10 cellular contexts compared by ENCODE assay signal in the genomic region with DNA sequence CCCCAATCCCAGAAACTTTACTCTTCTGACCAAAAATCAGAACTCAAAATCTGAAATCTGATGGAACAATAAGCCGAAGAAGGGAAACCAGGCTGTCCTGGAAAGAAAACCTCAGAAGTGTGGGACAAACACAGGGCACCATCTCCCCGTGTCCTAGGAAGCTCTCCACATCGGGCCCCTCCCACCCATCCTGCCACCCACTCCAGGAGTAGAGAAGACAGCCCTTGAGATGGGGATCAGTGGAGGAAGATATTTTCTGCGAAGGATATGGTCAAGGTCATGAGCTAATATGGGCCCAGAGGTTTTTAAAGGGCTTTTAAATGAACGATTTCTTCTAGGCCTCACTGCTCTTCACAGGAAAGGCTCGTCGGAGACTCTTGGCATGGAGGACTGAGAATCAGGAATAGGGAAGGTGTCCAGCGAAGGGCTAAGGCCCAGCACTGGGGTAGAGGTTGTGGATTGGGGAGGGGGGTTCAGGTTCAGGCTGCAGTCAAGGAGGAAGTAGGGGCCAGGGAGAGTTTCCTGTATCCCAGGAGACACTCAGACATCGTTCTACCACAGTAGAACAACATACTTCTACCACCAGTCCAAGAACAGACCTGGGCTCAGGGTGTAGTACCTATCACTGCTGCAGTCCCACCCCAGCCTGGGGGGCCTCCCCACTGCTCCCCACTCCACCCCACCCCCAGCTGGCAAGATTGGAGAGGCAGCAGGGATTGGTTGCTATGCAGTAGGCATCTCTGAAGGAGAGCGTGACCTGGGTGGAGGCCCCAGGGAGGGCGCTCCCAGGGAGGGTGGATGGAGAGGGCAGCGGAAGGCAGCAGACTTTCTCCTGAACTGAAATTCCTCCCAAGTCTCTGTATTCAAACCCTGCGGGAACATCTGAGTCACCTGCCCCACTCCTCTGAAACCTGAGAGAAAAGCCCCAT. TPM values are rescaled to one million over a fixed set of nuclear protein-coding genes. Genes with fewer than 3 reads are reported as not detected.
DNase-seq lines count a peak whose midpoint lies in the region; ATAC-seq and TF ChIP-seq lines count a peak whose summit lies in the region.
"Had no signal": no experiment of that assay in that cellular context is flagged by ENCODE, and none has a peak within 500 bp of the region (broad histone marks: within the 10 kb centered on the region; RNA-seq: fewer than 3 reads in every experiment).

No MANE protein-coding gene starts in this region.

- DNase-seq in activated naive CD4-positive, alpha-beta T cell treated with anti-CD3 and anti-CD28 coated beads, Interleukin-2, amount 10 ng/mL, durations not matched to agents 7 days and 5 days: peak; percentile 18
- no peak for DNase-seq in activated naive CD4-positive, alpha-beta T cell treated with anti-CD3 and anti-CD28 coated beads, Interleukin-2, amount 50 U/mL, for 16 hours
- no peak for DNase-seq in activated naive CD8-positive, alpha-beta T cell treated with anti-CD3 and anti-CD28 coated beads, Interleukin-2, amount 10 ng/mL, durations not matched to agents 7 days and 5 days
- DNase-seq in vagina (ENCODE audit: extremely low spot score in 2 of 2) (peak in 1 of 2 donors; percentile 81), UCSD-AML1 (lab: John Stamatoyannopoulos, UW; ENCODE audit: unreplicated experiment) (no peak), left lung (no peak)
- DNase-seq: NCI-H1436; stimulated activated naive CD4-positive, alpha-beta T cell treated with Interleukin-2 at 50 U/mL for 16 hours had no signal

- no peak for TF ChIP-seq POLR2A in vagina (IDR thresholded peaks at IDR 0.05)

- no peaks in the 10 kb centered on the region for H3K27me3 Mint-ChIP-seq in activated naive CD4-positive, alpha-beta T cell treated with anti-CD3 and anti-CD28 coated beads, Interleukin-2, amount 10 ng/mL, durations not matched to agents 7 days and 5 days
- H3K27me3 Mint-ChIP-seq in activated naive CD8-positive, alpha-beta T cell treated with anti-CD3 and anti-CD28 coated beads, Interleukin-2, amount 10 ng/mL, durations not matched to agents 7 days and 5 days: no peaks in the 10 kb centered on the region
- H3K27me3 Mint-ChIP-seq in nephron (ENCODE audit: low read depth): no peaks in the 10 kb centered on the region

- peaks cover 54% of the 10 kb centered on the region for H3K36me3 Mint-ChIP-seq in activated naive CD4-positive, alpha-beta T cell treated with anti-CD3 and anti-CD28 coated beads, Interleukin-2, amount 10 ng/mL, durations not matched to agents 7 days and 5 days
- peaks cover 13% of the 10 kb centered on the region for H3K36me3 Mint-ChIP-seq in activated naive CD8-positive, alpha-beta T cell treated with anti-CD3 and anti-CD28 coated beads, Interleukin-2, amount 10 ng/mL, durations not matched to agents 7 days and 5 days
- H3K36me3 Mint-ChIP-seq in nephron (ENCODE audit: low read depth): no peaks in the 10 kb centered on the region

- no peak for ATAC-seq in activated naive CD8-positive, alpha-beta T cell treated with anti-CD3 and anti-CD28 coated beads, Interleukin-2, amount 10 ng/mL, durations not matched to agents 7 days and 5 days (ENCODE audit: low read depth)
- ATAC-seq in left lung (no peak), GM21390 (IDR thresholded peaks at IDR 0.05; ENCODE audit: unreplicated experiment) (no peak)

- H3K36me3 ChIP-seq in vagina (peaks cover 0 to 7% of the 10 kb centered on the region in 2 donors), left lung (peaks cover 0 to 23% of the 10 kb centered on the region in 2 donors)

- CTCF ChIA-PET in activated naive CD4-positive, alpha-beta T cell treated with anti-CD3 and anti-CD28 coated beads, Interleukin-2, amount 10 ng/mL, durations not matched to agents 7 days and 5 days (lab: Charles Lee): interaction anchor here (1.1 to 5.0 kb wide), 5 partner anchors 8 to 31 kb away, joined by 3 to 74 read pairs (median 6); a partner anchor contains a TSS

- H3K9me3 ChIP-seq in vagina (no peaks in the 10 kb centered on the region), left lung (no peaks in the 10 kb centered on the region)

- no peak for TF ChIP-seq CTCF in nephron (IDR thresholded peaks at IDR 0.05; ENCODE audit: unreplicated experiment in 3 of 3)
- no peak for TF ChIP-seq CTCF in vagina (IDR thresholded peaks at IDR 0.05)
- TF ChIP-seq CTCF in left lung (IDR thresholded peaks at IDR 0.05): no peak

- no peaks in the 10 kb centered on the region for H3K27me3 ChIP-seq in vagina
- H3K27me3 ChIP-seq in left lung: no peaks in the 10 kb centered on the region

- H3K27ac Mint-ChIP-seq in activated naive CD4-positive, alpha-beta T cell treated with anti-CD3 and anti-CD28 coated beads, Interleukin-2, amount 10 ng/mL, durations not matched to agents 7 days and 5 days: peak overlapping the region; percentile 93
- peak overlapping the region; percentile 81 for H3K27ac Mint-ChIP-seq in activated naive CD8-positive, alpha-beta T cell treated with anti-CD3 and anti-CD28 coated beads, Interleukin-2, amount 10 ng/mL, durations not matched to agents 7 days and 5 days
- peak overlapping the region; percentile 98 to 99 (median 98) for H3K27ac Mint-ChIP-seq in nephron

- peak overlapping the region; percentile 99 for H3K27ac ChIP-seq in vagina
- H3K27ac ChIP-seq in left lung: peak overlapping the region in 1 of 2 donors; percentile 95

- H3K4me1 ChIP-seq in vagina (peaks cover 85% of the 10 kb centered on the region), left lung (peaks cover 25 to 93% of the 10 kb centered on the region in 2 donors)

- H3K4me1 Mint-ChIP-seq in activated naive CD4-positive, alpha-beta T cell treated with anti-CD3 and anti-CD28 coated beads, Interleukin-2, amount 10 ng/mL, durations not matched to agents 7 days and 5 days: peaks cover 91% of the 10 kb centered on the region
- H3K4me1 Mint-ChIP-seq in activated naive CD8-positive, alpha-beta T cell treated with anti-CD3 and anti-CD28 coated beads, Interleukin-2, amount 10 ng/mL, durations not matched to agents 7 days and 5 days: peaks cover 61% of the 10 kb centered on the region
- H3K4me1 Mint-ChIP-seq in nephron: peaks cover 64% of the 10 kb centered on the region

- POLR2A ChIA-PET in activated naive CD8-positive, alpha-beta T cell treated with anti-CD3 and anti-CD28 coated beads, Interleukin-2, amount 10 ng/mL, durations not matched to agents 7 days and 5 days (lab: Charles Lee): interaction anchor here (0.9 to 2.6 kb wide), 5 partner anchors 10 to 186 kb away, joined by 3 to 23 read pairs (median 5); no protein-coding TSS in a partner anchor

- no peaks in the 10 kb centered on the region for H3K9me3 Mint-ChIP-seq in activated naive CD4-positive, alpha-beta T cell treated with anti-CD3 and anti-CD28 coated beads, Interleukin-2, amount 10 ng/mL, durations not matched to agents 7 days and 5 days
- no peaks in the 10 kb centered on the region for H3K9me3 Mint-ChIP-seq in activated naive CD8-positive, alpha-beta T cell treated with anti-CD3 and anti-CD28 coated beads, Interleukin-2, amount 10 ng/mL, durations not matched to agents 7 days and 5 days
- H3K9me3 Mint-ChIP-seq in nephron: no peaks in the 10 kb centered on the region

- intact Hi-C loops in vagina (cut with DNase I) (no loop called here), left lung (cut with DNase I) (no loop called here)

- H3K4me3 ChIP-seq in vagina (no peak overlapping the region), left lung (no peak overlapping the region)

- no peak overlapping the region for H3K4me3 Mint-ChIP-seq in activated naive CD4-positive, alpha-beta T cell treated with anti-CD3 and anti-CD28 coated beads, Interleukin-2, amount 10 ng/mL, durations not matched to agents 7 days and 5 days
- peak overlapping the region; percentile 65 for H3K4me3 Mint-ChIP-seq in activated naive CD8-positive, alpha-beta T cell treated with anti-CD3 and anti-CD28 coated beads, Interleukin-2, amount 10 ng/mL, durations not matched to agents 7 days and 5 days
- H3K4me3 Mint-ChIP-seq in nephron: peak overlapping the region in 2 of 3 experiments; percentile 29 to 32

RNA-seq across cellular contexts. Expression of a gene that starts 1.2 kb away (rescaled TPM):
- total RNA-seq in activated naive CD8-positive, alpha-beta T cell treated with anti-CD3 and anti-CD28 coated beads, Interleukin-2, amount 10 ng/mL, durations not matched to agents 7 days and 5 days: 1 to 10 TPM; 2.2 to 2.7 TPM
- total RNA-seq in vagina (not detected), left lung (under 1 TPM in 1 of 2 donors, not detected in 1; 0.42 TPM)

RNA-seq across cellular contexts. Expression of a gene that starts 3.7 kb away (rescaled TPM):
- 100 to 1,000 TPM; 385 to 394 TPM for total RNA-seq in activated naive CD8-positive, alpha-beta T cell treated with anti-CD3 and anti-CD28 coated beads, Interleukin-2, amount 10 ng/mL, durations not matched to agents 7 days and 5 days
- total RNA-seq in vagina (375 TPM), left lung (1,000 to 10,000 TPM in 1 of 2 donors, 100 to 1,000 TPM in 1; 257 to 1,192 TPM)

RNA-seq across cellular contexts. Expression of a gene that starts 6.1 kb away (rescaled TPM):
- 100 to 1,000 TPM; 365 to 373 TPM for total RNA-seq in activated naive CD8-positive, alpha-beta T cell treated with anti-CD3 and anti-CD28 coated beads, Interleukin-2, amount 10 ng/mL, durations not matched to agents 7 days and 5 days
- total RNA-seq in vagina (562 TPM), left lung (1,000 to 10,000 TPM; 1,672 to 1,797 TPM)

RNA-seq across cellular contexts. Expression of a gene that starts 7.2 kb away (rescaled TPM):
- total RNA-seq in activated naive CD8-positive, alpha-beta T cell treated with anti-CD3 and anti-CD28 coated beads, Interleukin-2, amount 10 ng/mL, durations not matched to agents 7 days and 5 days: not detected
- total RNA-seq in vagina (9.6 TPM), left lung (1 to 10 TPM; 1.7 to 7.7 TPM)

RNA-seq across cellular contexts. Expression of a gene that starts 23.7 kb away (rescaled TPM):
- not detected for total RNA-seq in activated naive CD8-positive, alpha-beta T cell treated with anti-CD3 and anti-CD28 coated beads, Interleukin-2, amount 10 ng/mL, durations not matched to agents 7 days and 5 days
- total RNA-seq in vagina: 470 TPM
- 10 to 100 TPM in 1 of 2 donors, 1 to 10 TPM in 1; 7.1 to 25.9 TPM for total RNA-seq in left lung
